Comparison of ENCODE assay signal across 2 cellular contexts in the genomic region with DNA sequence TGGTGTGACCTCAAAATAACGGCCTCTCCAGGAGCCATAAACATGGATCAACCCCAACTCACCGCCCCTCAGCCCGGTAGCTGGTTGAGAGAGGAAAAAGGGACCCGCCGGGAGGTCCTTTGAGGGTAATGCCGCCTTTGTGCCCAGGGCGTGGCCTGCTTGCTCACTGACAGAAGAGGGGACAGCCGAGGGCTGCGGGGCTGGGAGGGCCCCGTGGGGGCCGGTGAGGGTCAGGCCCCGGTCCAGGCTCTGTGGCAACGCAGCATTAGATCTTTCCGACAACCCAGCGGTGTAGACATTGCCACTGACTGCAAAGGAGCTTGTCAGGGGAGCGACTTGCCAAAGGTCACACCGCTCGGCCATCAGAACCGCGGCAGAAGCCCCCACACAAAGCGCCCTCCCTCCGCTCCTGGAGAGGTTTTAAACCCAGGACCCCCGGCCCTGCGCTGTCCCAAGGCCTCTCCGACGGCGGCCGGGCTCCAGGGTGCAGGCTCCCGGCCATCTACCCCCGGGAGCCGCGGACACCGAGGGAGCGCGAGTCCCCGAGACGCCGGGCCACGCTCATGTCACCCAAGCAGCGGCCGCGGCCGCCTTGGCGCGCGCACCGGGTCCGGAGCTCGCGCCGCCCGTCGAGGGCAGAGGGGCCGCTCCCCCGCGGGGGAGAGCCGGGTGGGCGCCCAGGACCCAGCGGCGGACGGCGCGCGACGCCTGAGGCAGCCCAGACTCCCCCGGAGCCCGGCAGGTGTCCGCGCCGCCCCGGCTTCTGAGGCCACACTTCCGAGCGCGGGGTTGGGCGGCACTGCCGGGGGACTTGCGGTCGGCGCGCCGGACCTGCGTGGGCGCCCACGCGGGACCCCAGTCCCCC.
TF ChIP-seq lines count a peak whose summit lies in the region.

No MANE protein-coding gene starts in this region.

TF ChIP-seq in K562, 482 proteins besides CTCF, POLR2A, EP300 and RAD21 (continued from another document and continues in another):
- TF ChIP-seq CBX3 (IDR thresholded peaks at IDR 0.05; ENCODE audit: borderline replicate concordance in 1 of 2, low read length in 2 of 2) = no peak
- no peak for TF ChIP-seq SAFB2 (IDR thresholded peaks at IDR 0.05; ENCODE audit: borderline replicate concordance, low read depth, low read length, severe bottlenecking)
- TF ChIP-seq ZNF512 (tag; IDR thresholded peaks at IDR 0.05) = no peak
- TF ChIP-seq ZNF830 (CRISPR knock-in tag; IDR thresholded peaks at IDR 0.05) = no peak
- TF ChIP-seq, protein P1, sequence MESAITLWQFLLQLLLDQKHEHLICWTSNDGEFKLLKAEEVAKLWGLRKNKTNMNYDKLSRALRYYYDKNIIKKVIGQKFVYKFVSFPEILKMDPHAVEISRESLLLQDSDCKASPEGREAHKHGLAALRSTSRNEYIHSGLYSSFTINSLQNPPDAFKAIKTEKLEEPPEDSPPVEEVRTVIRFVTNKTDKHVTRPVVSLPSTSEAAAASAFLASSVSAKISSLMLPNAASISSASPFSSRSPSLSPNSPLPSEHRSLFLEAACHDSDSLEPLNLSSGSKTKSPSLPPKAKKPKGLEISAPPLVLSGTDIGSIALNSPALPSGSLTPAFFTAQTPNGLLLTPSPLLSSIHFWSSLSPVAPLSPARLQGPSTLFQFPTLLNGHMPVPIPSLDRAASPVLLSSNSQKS (CRISPR knock-in tag; IDR thresholded peaks at IDR 0.05) = no peak
- TF ChIP-seq CBFA2T2 (conservative IDR thresholded peaks at IDR 0.05) = no peak
- peak; percentile 26 for TF ChIP-seq RBBP5 (IDR thresholded peaks at IDR 0.05; ENCODE audit: borderline replicate concordance, insufficient read depth, low read length, poor library complexity, severe bottlenecking)
- TF ChIP-seq ZFP30 (CRISPR knock-in tag; IDR thresholded peaks at IDR 0.05; ENCODE audit: borderline replicate concordance) = no peak
- no peak for TF ChIP-seq COPS2 (conservative IDR thresholded peaks at IDR 0.05)
- no peak for TF ChIP-seq IFI16 (CRISPR knock-in tag; IDR thresholded peaks at IDR 0.05)
- TF ChIP-seq, protein P2, sequence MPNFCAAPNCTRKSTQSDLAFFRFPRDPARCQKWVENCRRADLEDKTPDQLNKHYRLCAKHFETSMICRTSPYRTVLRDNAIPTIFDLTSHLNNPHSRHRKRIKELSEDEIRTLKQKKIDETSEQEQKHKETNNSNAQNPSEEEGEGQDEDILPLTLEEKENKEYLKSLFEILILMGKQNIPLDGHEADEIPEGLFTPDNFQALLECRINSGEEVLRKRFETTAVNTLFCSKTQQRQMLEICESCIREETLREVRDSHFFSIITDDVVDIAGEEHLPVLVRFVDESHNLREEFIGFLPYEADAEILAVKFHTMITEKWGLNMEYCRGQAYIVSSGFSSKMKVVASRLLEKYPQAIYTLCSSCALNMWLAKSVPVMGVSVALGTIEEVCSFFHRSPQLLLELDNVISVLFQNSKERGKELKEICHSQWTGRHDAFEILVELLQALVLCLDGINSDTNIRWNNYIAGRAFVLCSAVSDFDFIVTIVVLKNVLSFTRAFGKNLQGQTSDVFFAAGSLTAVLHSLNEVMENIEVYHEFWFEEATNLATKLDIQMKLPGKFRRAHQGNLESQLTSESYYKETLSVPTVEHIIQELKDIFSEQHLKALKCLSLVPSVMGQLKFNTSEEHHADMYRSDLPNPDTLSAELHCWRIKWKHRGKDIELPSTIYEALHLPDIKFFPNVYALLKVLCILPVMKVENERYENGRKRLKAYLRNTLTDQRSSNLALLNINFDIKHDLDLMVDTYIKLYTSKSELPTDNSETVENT (CRISPR knock-in tag; IDR thresholded peaks at IDR 0.05) = no peak
- TF ChIP-seq EWSR1 (IDR thresholded peaks at IDR 0.05; ENCODE audit: borderline replicate concordance, low read depth, partially characterized antibody) = no peak
- TF ChIP-seq GATAD2B (IDR thresholded peaks at IDR 0.05; ENCODE audit: borderline replicate concordance) = no peak
- TF ChIP-seq ZNF644 (tag; IDR thresholded peaks at IDR 0.05; ENCODE audit: low read depth) = no peak
- no peak for TF ChIP-seq CHCHD3 (CRISPR knock-in tag; IDR thresholded peaks at IDR 0.05)
- TF ChIP-seq ADNP (tag; IDR thresholded peaks at IDR 0.05) = no peak
- TF ChIP-seq HMG20B (CRISPR knock-in tag; IDR thresholded peaks at IDR 0.05) = no peak
- no peak for TF ChIP-seq HNRNPLL (IDR thresholded peaks at IDR 0.05; ENCODE audit: low read depth, low read length, poor library complexity, severe bottlenecking)
- no peak for TF ChIP-seq XRCC3 (IDR thresholded peaks at IDR 0.05)
- TF ChIP-seq ZNF408 (CRISPR knock-in tag; IDR thresholded peaks at IDR 0.05; ENCODE audit: low read depth) = no peak
- TF ChIP-seq, protein P3, sequence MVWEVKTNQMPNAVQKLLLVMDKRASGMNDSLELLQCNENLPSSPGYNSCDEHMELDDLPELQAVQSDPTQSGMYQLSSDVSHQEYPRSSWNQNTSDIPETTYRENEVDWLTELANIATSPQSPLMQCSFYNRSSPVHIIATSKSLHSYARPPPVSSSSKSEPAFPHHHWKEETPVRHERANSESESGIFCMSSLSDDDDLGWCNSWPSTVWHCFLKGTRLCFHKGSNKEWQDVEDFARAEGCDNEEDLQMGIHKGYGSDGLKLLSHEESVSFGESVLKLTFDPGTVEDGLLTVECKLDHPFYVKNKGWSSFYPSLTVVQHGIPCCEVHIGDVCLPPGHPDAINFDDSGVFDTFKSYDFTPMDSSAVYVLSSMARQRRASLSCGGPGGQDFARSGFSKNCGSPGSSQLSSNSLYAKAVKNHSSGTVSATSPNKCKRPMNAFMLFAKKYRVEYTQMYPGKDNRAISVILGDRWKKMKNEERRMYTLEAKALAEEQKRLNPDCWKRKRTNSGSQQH (CRISPR knock-in tag; IDR thresholded peaks at IDR 0.05) = no peak

TF ChIP-seq in HepG2, 621 proteins besides CTCF, POLR2A, EP300 and RAD21 (continued from another document and continues in another):
- no peak for TF ChIP-seq MBNL3 (CRISPR knock-in tag; conservative IDR thresholded peaks at IDR 0.05)
- no peak for TF ChIP-seq ZNF7 (CRISPR knock-in tag; IDR thresholded peaks at IDR 0.05)
- TF ChIP-seq MYPOP (CRISPR knock-in tag; IDR thresholded peaks at IDR 0.05) = no peak
- no peak for TF ChIP-seq ATAD3A (CRISPR knock-in tag; IDR thresholded peaks at IDR 0.05)
- TF ChIP-seq BORCS8-MEF2B (CRISPR knock-in tag; IDR thresholded peaks at IDR 0.05) = no peak; the same call in 1 of the 2 replicates
- peak; percentile 48; the same call in 1 of the 2 replicates for TF ChIP-seq CREM (IDR thresholded peaks at IDR 0.05)
- TF ChIP-seq CREM (CRISPR knock-in tag; IDR thresholded peaks at IDR 0.05) = no peak
- no peak for TF ChIP-seq MAFK (conservative IDR thresholded peaks at IDR 0.05 in 1 of 2, IDR thresholded peaks at IDR 0.05 in 1 of 2; ENCODE audit: low read length in 2 of 2)
- TF ChIP-seq ZNF780A (CRISPR knock-in tag; IDR thresholded peaks at IDR 0.05) = no peak
- peak; percentile 75 for TF ChIP-seq MAZ (IDR thresholded peaks at IDR 0.05; ENCODE audit: borderline replicate concordance, low read depth, low read length)
- peak; percentile 64; the same call in 1 of the 2 replicates for TF ChIP-seq MAZ (CRISPR knock-in tag; IDR thresholded peaks at IDR 0.05; ENCODE audit: low read depth)
- TF ChIP-seq CREB1 (IDR thresholded peaks at IDR 0.05) = no peak
- no peak for TF ChIP-seq CREB1 (CRISPR knock-in tag; IDR thresholded peaks at IDR 0.05)
- TF ChIP-seq ZNF296 (CRISPR knock-in tag; conservative IDR thresholded peaks at IDR 0.05) = no peak
- TF ChIP-seq SUZ12 (IDR thresholded peaks at IDR 0.05; ENCODE audit: low read depth, low read length) = no peak
- TF ChIP-seq ZNF672 (CRISPR knock-in tag; IDR thresholded peaks at IDR 0.05) = no peak
- TF ChIP-seq HNRNPH1 (optimal IDR thresholded peaks at IDR 0.05; ENCODE audit: low read depth, low read length) = no peak
- TF ChIP-seq, protein P4, sequence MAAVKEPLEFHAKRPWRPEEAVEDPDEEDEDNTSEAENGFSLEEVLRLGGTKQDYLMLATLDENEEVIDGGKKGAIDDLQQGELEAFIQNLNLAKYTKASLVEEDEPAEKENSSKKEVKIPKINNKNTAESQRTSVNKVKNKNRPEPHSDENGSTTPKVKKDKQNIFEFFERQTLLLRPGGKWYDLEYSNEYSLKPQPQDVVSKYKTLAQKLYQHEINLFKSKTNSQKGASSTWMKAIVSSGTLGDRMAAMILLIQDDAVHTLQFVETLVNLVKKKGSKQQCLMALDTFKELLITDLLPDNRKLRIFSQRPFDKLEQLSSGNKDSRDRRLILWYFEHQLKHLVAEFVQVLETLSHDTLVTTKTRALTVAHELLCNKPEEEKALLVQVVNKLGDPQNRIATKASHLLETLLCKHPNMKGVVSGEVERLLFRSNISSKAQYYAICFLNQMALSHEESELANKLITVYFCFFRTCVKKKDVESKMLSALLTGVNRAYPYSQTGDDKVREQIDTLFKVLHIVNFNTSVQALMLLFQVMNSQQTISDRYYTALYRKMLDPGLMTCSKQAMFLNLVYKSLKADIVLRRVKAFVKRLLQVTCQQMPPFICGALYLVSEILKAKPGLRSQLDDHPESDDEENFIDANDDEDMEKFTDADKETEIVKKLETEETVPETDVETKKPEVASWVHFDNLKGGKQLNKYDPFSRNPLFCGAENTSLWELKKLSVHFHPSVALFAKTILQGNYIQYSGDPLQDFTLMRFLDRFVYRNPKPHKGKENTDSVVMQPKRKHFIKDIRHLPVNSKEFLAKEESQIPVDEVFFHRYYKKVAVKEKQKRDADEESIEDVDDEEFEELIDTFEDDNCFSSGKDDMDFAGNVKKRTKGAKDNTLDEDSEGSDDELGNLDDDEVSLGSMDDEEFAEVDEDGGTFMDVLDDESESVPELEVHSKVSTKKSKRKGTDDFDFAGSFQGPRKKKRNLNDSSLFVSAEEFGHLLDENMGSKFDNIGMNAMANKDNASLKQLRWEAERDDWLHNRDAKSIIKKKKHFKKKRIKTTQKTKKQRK (IDR thresholded peaks at IDR 0.05; ENCODE audit: low read length) = no peak
- peak; percentile 67; the same call in 1 of the 2 replicates for TF ChIP-seq KMT2A (CRISPR knock-in tag; IDR thresholded peaks at IDR 0.05)
- no peak for TF ChIP-seq ZIK1 (CRISPR knock-in tag; IDR thresholded peaks at IDR 0.05; ENCODE audit: borderline replicate concordance, low read depth)
- no peak for TF ChIP-seq ZNF260 (CRISPR knock-in tag; IDR thresholded peaks at IDR 0.05; ENCODE audit: borderline replicate concordance, low read depth)
- no peak for TF ChIP-seq ZBTB21 (CRISPR knock-in tag; IDR thresholded peaks at IDR 0.05)
- no peak for TF ChIP-seq ZFYVE20 (CRISPR knock-in tag; IDR thresholded peaks at IDR 0.05; ENCODE audit: borderline replicate concordance, low read depth)
- TF ChIP-seq TAF15 (IDR thresholded peaks at IDR 0.05; ENCODE audit: low read depth, low read length, poor library complexity, severe bottlenecking) = no peak
- no peak for TF ChIP-seq ZNF605 (CRISPR knock-in tag; IDR thresholded peaks at IDR 0.05)
- TF ChIP-seq SMC3 (IDR thresholded peaks at IDR 0.05; ENCODE audit: low read length) = no peak; the same call in 1 of the 2 replicates
- no peak for TF ChIP-seq NFE2L2 (IDR thresholded peaks at IDR 0.05; ENCODE audit: low read length)
- no peak for TF ChIP-seq ZNF484 (CRISPR knock-in tag; IDR thresholded peaks at IDR 0.05; ENCODE audit: borderline replicate concordance, low read depth)
- no peak for TF ChIP-seq REL (CRISPR knock-in tag; conservative IDR thresholded peaks at IDR 0.05)
- no peak for TF ChIP-seq ZNF546 (CRISPR knock-in tag; conservative IDR thresholded peaks at IDR 0.05)
- TF ChIP-seq ZNF253 (CRISPR knock-in tag; IDR thresholded peaks at IDR 0.05; ENCODE audit: borderline replicate concordance) = no peak
- TF ChIP-seq, protein P5, sequence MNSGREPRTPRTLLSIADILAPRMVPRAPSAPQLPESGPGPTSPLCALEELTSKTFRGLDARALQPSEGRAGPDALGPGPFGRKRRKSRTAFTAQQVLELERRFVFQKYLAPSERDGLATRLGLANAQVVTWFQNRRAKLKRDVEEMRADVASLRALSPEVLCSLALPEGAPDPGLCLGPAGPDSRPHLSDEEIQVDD (CRISPR knock-in tag; IDR thresholded peaks at IDR 0.05; ENCODE audit: borderline replicate concordance) = no peak
- no peak for TF ChIP-seq ZNF614 (CRISPR knock-in tag; IDR thresholded peaks at IDR 0.05; ENCODE audit: borderline replicate concordance)
- TF ChIP-seq ZNF883 (CRISPR knock-in tag; IDR thresholded peaks at IDR 0.05; ENCODE audit: not compliant biosample characterization) = no peak
- TF ChIP-seq SPEN (CRISPR knock-in tag; IDR thresholded peaks at IDR 0.05; ENCODE audit: low read depth) = no peak
- TF ChIP-seq MAF1 (CRISPR knock-in tag; IDR thresholded peaks at IDR 0.05; ENCODE audit: borderline replicate concordance) = no peak
- TF ChIP-seq ZNF124 (CRISPR knock-in tag; IDR thresholded peaks at IDR 0.05) = no peak
- TF ChIP-seq ZSCAN12 (CRISPR knock-in tag; IDR thresholded peaks at IDR 0.05) = no peak
- TF ChIP-seq ZNF746 (CRISPR knock-in tag; IDR thresholded peaks at IDR 0.05) = peak; percentile 77
- TF ChIP-seq TFDP2 (CRISPR knock-in tag; IDR thresholded peaks at IDR 0.05) = peak; percentile 7
- no peak for TF ChIP-seq ZNF530 (CRISPR knock-in tag; IDR thresholded peaks at IDR 0.05; ENCODE audit: low read depth)
- TF ChIP-seq SRSF4 (IDR thresholded peaks at IDR 0.05; ENCODE audit: low read depth, low read length, poor library complexity, severe bottlenecking) = no peak
- no peak for TF ChIP-seq ZNF761 (CRISPR knock-in tag; conservative IDR thresholded peaks at IDR 0.05)
- TF ChIP-seq TP53 (CRISPR knock-in tag; conservative IDR thresholded peaks at IDR 0.05) = no peak
- TF ChIP-seq ATF7 (IDR thresholded peaks at IDR 0.05) = no peak
- no peak for TF ChIP-seq ATF7 (CRISPR knock-in tag; IDR thresholded peaks at IDR 0.05)
- peak; percentile 1; the same call in 1 of the 2 replicates for TF ChIP-seq STAG1 (CRISPR knock-in tag; IDR thresholded peaks at IDR 0.05)
- TF ChIP-seq, protein P6, sequence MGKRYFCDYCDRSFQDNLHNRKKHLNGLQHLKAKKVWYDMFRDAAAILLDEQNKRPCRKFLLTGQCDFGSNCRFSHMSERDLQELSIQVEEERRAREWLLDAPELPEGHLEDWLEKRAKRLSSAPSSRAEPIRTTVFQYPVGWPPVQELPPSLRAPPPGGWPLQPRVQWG (CRISPR knock-in tag; IDR thresholded peaks at IDR 0.05; ENCODE audit: borderline replicate concordance, low read depth) = no peak
- TF ChIP-seq MBD4 (IDR thresholded peaks at IDR 0.05; ENCODE audit: borderline replicate concordance, low read length) = no peak
